ENCODE assay signal across 16 cellular contexts in the genomic region with DNA sequence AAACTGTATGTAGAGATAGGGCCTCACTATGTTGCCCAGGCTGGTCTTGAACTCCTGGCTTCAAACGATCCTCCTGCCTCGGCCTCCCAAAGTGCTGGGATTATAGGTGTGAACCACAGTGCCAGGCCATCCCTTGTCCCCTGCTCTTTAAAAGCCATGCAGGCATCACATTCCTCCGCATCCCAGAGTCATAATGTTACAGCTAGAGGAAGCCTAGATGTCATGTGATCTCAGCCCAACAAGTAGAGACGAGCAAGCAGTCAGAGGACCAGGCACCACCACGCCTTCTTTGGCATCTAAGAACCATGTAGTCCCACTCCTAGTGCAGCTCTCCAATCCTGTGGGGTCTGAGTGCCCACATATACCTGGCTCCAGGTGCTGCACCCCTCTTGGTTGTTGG. TPM values are rescaled to one million over a fixed set of nuclear protein-coding genes. Genes with fewer than 3 reads are reported as not detected.
DNase-seq lines count a peak whose midpoint lies in the region; ATAC-seq and TF ChIP-seq lines count a peak whose summit lies in the region.
"Had no signal": no experiment of that assay in that cellular context is flagged by ENCODE, and none has a peak within 500 bp of the region (broad histone marks: within the 10 kb centered on the region; RNA-seq: fewer than 3 reads in every experiment).

No MANE protein-coding gene starts in this region.

- TF ChIP-seq EP300 in upper lobe of left lung (IDR thresholded peaks at IDR 0.05) = no peak

- H3K4me3 Mint-ChIP-seq in MCF 10A (ENCODE audit: unreplicated experiment) = no peak overlapping the region
- H3K4me3 Mint-ChIP-seq in chondrocyte (ENCODE audit: unreplicated experiment) = no peak overlapping the region
- H3K4me3 Mint-ChIP-seq in nephron = peak overlapping the region in 2 of 3 experiments; percentile 67 to 71

- peak overlapping the region; percentile 5 to 56 for H3K27ac ChIP-seq in breast epithelium
- H3K27ac ChIP-seq in upper lobe of left lung = peak overlapping the region; percentile 82 to 85 (median 83)
- H3K27ac ChIP-seq: 22Rv1; BLaER1 treated with 17β-estradiol and CSF1 and Interleukin-3, amounts not matched to agents 10 nM and 100 nM had no signal

- TF ChIP-seq POLR2A in breast epithelium (IDR thresholded peaks at IDR 0.05) (no peak), upper lobe of left lung (IDR thresholded peaks at IDR 0.05) (no peak)

- H3K27me3 ChIP-seq in breast epithelium (no peaks in the 10 kb centered on the region), upper lobe of left lung (no peaks in the 10 kb centered on the region)
- H3K27me3 ChIP-seq: BLaER1 treated with 17β-estradiol and CSF1 and Interleukin-3, amounts not matched to agents 10 nM and 100 nM had no signal

- POLR2A ChIA-PET in MCF 10A (lab: Yijun Ruan, JAX) = interaction anchor here (0.8 to 1.2 kb wide), 2 partner anchors 11 to 99 kb away, joined by 3 read pairs; no protein-coding TSS in a partner anchor

- no peak for ATAC-seq in upper lobe of left lung (ENCODE audit: low FRiP score in 2 of 2)
- ATAC-seq: GM12878 had no signal

- H3K27ac Mint-ChIP-seq in MCF 10A (ENCODE audit: low read depth, unreplicated experiment) (no peak overlapping the region), chondrocyte (ENCODE audit: unreplicated experiment) (no peak overlapping the region), nephron (peak overlapping the region in 2 of 3 experiments; percentile 54 to 64)

- CTCF ChIA-PET in MCF 10A (lab: Yijun Ruan, JAX) = interaction anchor here (0.9 to 1.5 kb wide), 2 partner anchors 30 to 45 kb away, joined by 3 to 4 read pairs; no protein-coding TSS in a partner anchor

- no TSS peak for BruUV-seq in MCF 10A (replicated peaks; lab: Mats Ljungman, UMichigan)

- no peaks in the 10 kb centered on the region for H3K9me3 ChIP-seq in breast epithelium
- no peaks in the 10 kb centered on the region for H3K9me3 ChIP-seq in upper lobe of left lung

- 85 to 88% methylated on average over 4 to 5 of the region's 5 CpGs for WGBS in upper lobe of left lung, 2 donors

- H3K36me3 Mint-ChIP-seq in MCF 10A (ENCODE audit: insufficient read depth, unreplicated experiment) = no peaks in the 10 kb centered on the region
- H3K36me3 Mint-ChIP-seq in chondrocyte (ENCODE audit: low read depth) = peaks cover under 1% of the 10 kb centered on the region
- H3K36me3 Mint-ChIP-seq in nephron (ENCODE audit: low read depth) = peaks cover 7% of the 10 kb centered on the region

- H3K9me3 Mint-ChIP-seq in MCF 10A (ENCODE audit: unreplicated experiment) (no peaks in the 10 kb centered on the region), chondrocyte (ENCODE audit: low read depth) (no peaks in the 10 kb centered on the region), nephron (no peaks in the 10 kb centered on the region)

- H3K27me3 Mint-ChIP-seq in MCF 10A (ENCODE audit: insufficient read depth, unreplicated experiment) = no peaks in the 10 kb centered on the region
- H3K27me3 Mint-ChIP-seq in chondrocyte (ENCODE audit: low read depth) = no peaks in the 10 kb centered on the region
- H3K27me3 Mint-ChIP-seq in nephron (ENCODE audit: low read depth) = no peaks in the 10 kb centered on the region

- DNase-seq in breast epithelium (ENCODE audit: low spot score in 2 of 2) (no peak), MCF 10A (ENCODE audit: unreplicated experiment) (no peak), chondrocyte (ENCODE audit: low spot score) (peak; percentile 39), upper lobe of left lung (no peak), DMS79 treated with DMSO at 0.1 percent for 48 hours (lab: John Stamatoyannopoulos, UW) (no peak), COLO829 (ENCODE audit: low spot score) (no peak), NCI-H146 (lab: John Stamatoyannopoulos, UW) (no peak)
- DNase-seq: DMS53, Karpas-422, NCI-H1930, NCI-H2171 treated with DMSO at 0.1 percent for 48 hours, NCI-H82 had no signal

- H3K4me3 ChIP-seq in breast epithelium (no peak overlapping the region), upper lobe of left lung (no peak overlapping the region)
- H3K4me3 ChIP-seq: BLaER1 treated with 17β-estradiol and CSF1 and Interleukin-3, amounts not matched to agents 10 nM and 100 nM; GM12878 had no signal

- TF ChIP-seq CTCF in breast epithelium (IDR thresholded peaks at IDR 0.05) (no peak), MCF 10A (IDR thresholded peaks at IDR 0.05; ENCODE audit: unreplicated experiment) (no peak), chondrocyte (IDR thresholded peaks at IDR 0.05) (no peak), nephron (IDR thresholded peaks at IDR 0.05; ENCODE audit: unreplicated experiment in 3 of 3) (no peak), upper lobe of left lung (IDR thresholded peaks at IDR 0.05) (no peak)

- intact Hi-C loops in breast epithelium (cut with DNase I; ENCODE audit: low total_unique reads) (no loop called here), MCF 10A (cut with micrococcal nuclease) (no loop called here)

- H3K4me1 ChIP-seq in breast epithelium = no peaks in the 10 kb centered on the region
- peaks cover 53 to 65% (median 55%) of the 10 kb centered on the region in 4 donors for H3K4me1 ChIP-seq in upper lobe of left lung

- H3K4me1 Mint-ChIP-seq in MCF 10A (ENCODE audit: insufficient read depth, unreplicated experiment) = peaks cover 27% of the 10 kb centered on the region
- H3K4me1 Mint-ChIP-seq in chondrocyte (ENCODE audit: low read depth) = peaks cover 49% of the 10 kb centered on the region
- H3K4me1 Mint-ChIP-seq in nephron = peaks cover 35% of the 10 kb centered on the region

- H3K36me3 ChIP-seq in breast epithelium = no peaks in the 10 kb centered on the region
- no peaks in the 10 kb centered on the region for H3K36me3 ChIP-seq in upper lobe of left lung
- H3K36me3 ChIP-seq: BLaER1 treated with 17β-estradiol and CSF1 and Interleukin-3, amounts not matched to agents 10 nM and 100 nM had no signal

RNA-seq across cellular contexts. Expression of a gene that starts 13.1 kb away (rescaled TPM):
- total RNA-seq in breast epithelium = 10 to 100 TPM; 20.3 to 55.6 (median 33.1) TPM
- 1.6 and 1.7 TPM in 2 replicates for total RNA-seq in MCF 10A (2022)
- total RNA-seq in chondrocyte = 11.9 to 14.5 TPM (median 14.0 TPM) in 3 replicates
- 100 to 1,000 TPM in 3 of 6 donors, 10 to 100 TPM in 3; 57.0 to 108 (median 96.6) TPM for total RNA-seq in upper lobe of left lung

Comparison
In these comparisons a context has a peak if more than half of its experiments do, and no peak if none do; other contexts are left out.
1. H3K27ac Mint-ChIP-seq: peak in nephron (2 of 3); none in MCF 10A (single experiment) and chondrocyte (single experiment).
2. H3K4me3 Mint-ChIP-seq: peak in nephron (2 of 3); none in MCF 10A (single experiment) and chondrocyte (single experiment).